10 cellular contexts compared by ENCODE assay signal in genomic region chr5:151270599-151270998, GRCh38. TPM values are rescaled to one million over a fixed set of nuclear protein-coding genes. Genes with fewer than 3 reads are reported as not detected.
DNase-seq lines count a peak whose midpoint lies in the region; ATAC-seq, FAIRE-seq and TF ChIP-seq lines count a peak whose summit lies in the region.
"Had no signal": no experiment of that assay in that cellular context is flagged by ENCODE, and none has a peak within 500 bp of the region (broad histone marks: within the 10 kb centered on the region; RNA-seq: fewer than 3 reads in every experiment).

No MANE protein-coding gene starts in this region.

- no peaks in the 10 kb centered on the region for H3K27me3 ChIP-seq in small intestine (ENCODE audit: control insufficient read depth in 2 of 2, insufficient read depth in 2 of 2, low read length in 2 of 2)
- no peaks in the 10 kb centered on the region for H3K27me3 ChIP-seq in left lung
- H3K27me3 ChIP-seq: tibial artery had no signal

- no peak for FAIRE-seq in small intestine (lab: Jason Lieb, UNC)

- H3K36me3 ChIP-seq in small intestine (ENCODE audit: control insufficient read depth in 2 of 2, insufficient read depth in 2 of 2, low read length in 2 of 2): peaks cover 4 to 6% of the 10 kb centered on the region in 2 donors
- peaks cover 0 to 39% of the 10 kb centered on the region in 2 donors for H3K36me3 ChIP-seq in left lung

- intact Hi-C loops in left lung (cut with DNase I): no loop called here
- intact Hi-C loops in Right ventricle myocardium superior (cut with DNase I): no loop called here

- WGBS in small intestine, 3 donors: 61 to 74% (median 70%) methylated on average over 1 of the region's 1 CpG

- DNase-seq in kidney glomerular epithelial cell (lab: John Stamatoyannopoulos, UW) (peak; percentile 59), small intestine (no peak), left lung (no peak), Right ventricle myocardium superior (no peak), SKM-1 (lab: John Stamatoyannopoulos, UW; ENCODE audit: unreplicated experiment) (no peak)
- DNase-seq: tibial artery had no signal

- H3K27ac ChIP-seq in small intestine (ENCODE audit: low read depth in 1 of 2, low read length in 1 of 2) (no peak overlapping the region), left lung (no peak overlapping the region)
- H3K27ac ChIP-seq: tibial artery had no signal

- no peak for TF ChIP-seq CTCF in left lung (IDR thresholded peaks at IDR 0.05)

- H3K4me1 ChIP-seq in small intestine (ENCODE audit: control insufficient read depth in 2 of 2, insufficient read depth in 1 of 2, low read depth in 1 of 2, low read length in 1 of 2): no peaks in the 10 kb centered on the region
- H3K4me1 ChIP-seq in left lung: no peaks in the 10 kb centered on the region
- H3K4me1 ChIP-seq: tibial artery had no signal

- H3K9me3 ChIP-seq in small intestine (ENCODE audit: control insufficient read depth, low read depth) (no peaks in the 10 kb centered on the region), left lung (no peaks in the 10 kb centered on the region)
- H3K9me3 ChIP-seq: tibial artery had no signal

- H3K4me3 ChIP-seq in small intestine (ENCODE audit: low read depth in 1 of 2, low read length in 2 of 2) (no peak overlapping the region), left lung (no peak overlapping the region)
- H3K4me3 ChIP-seq: tibial artery had no signal

- ATAC-seq in GM18519 (IDR thresholded peaks at IDR 0.05; ENCODE audit: low FRiP score, unreplicated experiment): peak; percentile 95
- peak; percentile 79 for ATAC-seq in GM21526 (IDR thresholded peaks at IDR 0.05; ENCODE audit: low FRiP score, unreplicated experiment)
- ATAC-seq in HG03432 (IDR thresholded peaks at IDR 0.05; ENCODE audit: unreplicated experiment): peak; percentile 94
- no peak for ATAC-seq in left lung
- ATAC-seq in Right ventricle myocardium superior (ENCODE audit: poor library complexity): no peak

RNA-seq across cellular contexts. Expression of gene GM2A, which starts 17.6 kb away (rescaled TPM):
- 10 to 100 TPM in 1 of 3 donors, 1 to 10 TPM in 2; 4.0 to 18.1 (median 6.2) TPM for polyA plus RNA-seq in small intestine
- total RNA-seq in left lung: 10 to 100 TPM; 66.1 to 70.0 TPM
- 26.2 TPM for total RNA-seq in Right ventricle myocardium superior

RNA-seq across cellular contexts. Expression of gene SLC36A3, which starts 33.0 kb away (rescaled TPM):
- not detected for polyA plus RNA-seq in small intestine
- total RNA-seq in left lung (not detected), Right ventricle myocardium superior (not detected)
- total RNA-seq: NCI-H460 had no signal

RNA-seq across cellular contexts. Expression of gene CCDC69, which starts 46.7 kb away (rescaled TPM):
- 10 to 100 TPM in 2 of 3 donors, 1 to 10 TPM in 1; 5.6 to 33.5 (median 22.4) TPM for polyA plus RNA-seq in small intestine
- 10 to 100 TPM; 34.6 to 66.4 TPM for total RNA-seq in left lung
- 178 TPM for total RNA-seq in Right ventricle myocardium superior

Comparison
In these comparisons a context has a peak if more than half of its experiments do, and no peak if none do; other contexts are left out.
1. ATAC-seq: peak in GM18519 (single experiment), GM21526 (single experiment) and HG03432 (single experiment); none in left lung (single experiment) and Right ventricle myocardium superior (single experiment).